Comparison of ENCODE assay signal across 1 cellular context in genomic region chr4:2409381-2409783, GRCh38.
TF ChIP-seq lines count a peak whose summit lies in the region.

No MANE protein-coding gene starts in this region.

TF ChIP-seq in SK-N-SH treated with all-trans-retinoic acid at 6 μM for 48 hours, 23 proteins besides CTCF, POLR2A, EP300 and RAD21 (continued from another document):
- no peak for TF ChIP-seq POU6F1 (CRISPR knock-in tag; IDR thresholded peaks at IDR 0.05; ENCODE audit: borderline replicate concordance, low read depth)
- TF ChIP-seq ESRRG (CRISPR knock-in tag; IDR thresholded peaks at IDR 0.05), result no peak
- TF ChIP-seq, protein P1, sequence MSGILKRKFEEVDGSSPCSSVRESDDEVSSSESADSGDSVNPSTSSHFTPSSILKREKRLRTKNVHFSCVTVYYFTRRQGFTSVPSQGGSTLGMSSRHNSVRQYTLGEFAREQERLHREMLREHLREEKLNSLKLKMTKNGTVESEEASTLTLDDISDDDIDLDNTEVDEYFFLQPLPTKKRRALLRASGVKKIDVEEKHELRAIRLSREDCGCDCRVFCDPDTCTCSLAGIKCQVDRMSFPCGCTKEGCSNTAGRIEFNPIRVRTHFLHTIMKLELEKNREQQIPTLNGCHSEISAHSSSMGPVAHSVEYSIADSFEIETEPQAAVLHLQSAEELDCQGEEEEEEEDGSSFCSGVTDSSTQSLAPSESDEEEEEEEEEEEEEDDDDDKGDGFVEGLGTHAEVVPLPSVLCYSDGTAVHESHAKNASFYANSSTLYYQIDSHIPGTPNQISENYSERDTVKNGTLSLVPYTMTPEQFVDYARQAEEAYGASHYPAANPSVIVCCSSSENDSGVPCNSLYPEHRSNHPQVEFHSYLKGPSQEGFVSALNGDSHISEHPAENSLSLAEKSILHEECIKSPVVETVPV (CRISPR knock-in tag; IDR thresholded peaks at IDR 0.05), result no peak
- no peak for TF ChIP-seq ZFP3 (CRISPR knock-in tag; IDR thresholded peaks at IDR 0.05)
- TF ChIP-seq ARNTL (CRISPR knock-in tag; IDR thresholded peaks at IDR 0.05; ENCODE audit: borderline replicate concordance, low read depth), result no peak
